ENCODE assay signal across 15 cellular contexts in the genomic region with DNA sequence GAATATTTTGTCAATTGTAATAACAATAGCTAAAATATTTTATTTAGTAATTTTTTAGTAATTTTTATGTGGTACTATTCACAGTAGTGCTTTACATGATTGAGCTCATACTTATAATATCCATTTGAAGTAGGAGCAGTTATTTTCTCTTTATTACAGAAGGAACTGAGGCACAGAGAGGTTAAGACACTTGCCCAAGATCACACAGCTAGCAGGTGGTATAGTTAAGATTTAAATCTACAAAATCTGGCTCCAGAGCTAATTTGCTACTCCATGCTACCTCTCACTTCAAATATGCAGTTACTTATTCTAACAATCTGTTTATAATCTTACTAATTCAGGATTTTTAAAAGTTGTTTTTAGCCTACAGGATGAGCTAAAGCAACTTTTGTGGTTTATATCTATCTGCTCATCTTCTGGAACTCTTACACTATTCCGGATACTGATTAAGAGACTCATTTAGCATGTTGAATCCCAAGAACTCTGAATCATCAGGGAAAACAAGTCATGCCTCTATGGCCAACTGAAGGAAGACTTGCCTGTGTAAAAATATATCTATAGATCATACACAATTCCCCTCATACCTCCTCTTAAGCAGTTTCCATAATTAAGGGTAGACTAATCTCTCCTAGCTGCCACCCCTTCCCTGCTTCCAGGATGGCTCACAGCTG.
"Had no signal": no experiment of that assay in that cellular context is flagged by ENCODE, and none has a peak within 500 bp of the region (broad histone marks: within the 10 kb centered on the region; RNA-seq: fewer than 3 reads in every experiment).

No MANE protein-coding gene starts in this region.

- H3K27ac ChIP-seq: adrenal gland, coronary artery, epithelial cell of prostate, left ventricle myocardium inferior, parathyroid adenoma, testis had no signal

- H3K27ac Mint-ChIP-seq: activated naive CD4-positive, alpha-beta T cell treated with anti-CD3 and anti-CD28 coated beads, Interleukin-2, amount 10 ng/mL, durations not matched to agents 7 days and 5 days; activated T-helper 17 cell treated with anti-CD3 and anti-CD28 coated beads, Interleukin-2, amount 50 U/mL, for 72 hours; stimulated activated naive CD8-positive, alpha-beta T cell treated with anti-CD3 and anti-CD28 coated beads, Interleukin-15, Interleukin-2, amounts not matched to agents 100 ng/mL and 50 ng/mL, for 24 hours had no signal

- H3K36me3 ChIP-seq: adrenal gland, left ventricle myocardium inferior had no signal

- H3K4me1 ChIP-seq: adrenal gland, left ventricle myocardium inferior, parathyroid adenoma, testis had no signal

- H3K9me3 Mint-ChIP-seq: activated naive CD4-positive, alpha-beta T cell treated with anti-CD3 and anti-CD28 coated beads, Interleukin-2, amount 10 ng/mL, durations not matched to agents 7 days and 5 days; activated T-helper 17 cell treated with anti-CD3 and anti-CD28 coated beads, Interleukin-2, amount 50 U/mL, for 72 hours; stimulated activated naive CD8-positive, alpha-beta T cell treated with anti-CD3 and anti-CD28 coated beads, Interleukin-15, Interleukin-2, amounts not matched to agents 100 ng/mL and 50 ng/mL, for 24 hours had no signal

- H3K9me3 ChIP-seq: adrenal gland, left ventricle myocardium inferior, testis had no signal

- H3K9ac ChIP-seq: parathyroid adenoma had no signal

- DNase-seq: activated CD4-positive, alpha-beta T cell treated with anti-CD3 and anti-CD28 coated beads for 48 hours; activated naive CD4-positive, alpha-beta T cell treated with anti-CD3 and anti-CD28 coated beads, Interleukin-2, amount 10 ng/mL, durations not matched to agents 7 days and 5 days; adrenal gland; central memory CD4-positive, alpha-beta T cell; effector memory CD4-positive, alpha-beta T cell; kidney; left ventricle myocardium inferior; mesendoderm; stimulated activated CD4-positive, alpha-beta T cell treated with anti-CD3 and anti-CD28 coated beads, Interleukin-4, amount 100 ng/mL, for 24 hours; testis had no signal

- H3K27me3 ChIP-seq: adrenal gland, testis had no signal

- H3K4me1 Mint-ChIP-seq: activated naive CD4-positive, alpha-beta T cell treated with anti-CD3 and anti-CD28 coated beads, Interleukin-2, amount 10 ng/mL, durations not matched to agents 7 days and 5 days; activated T-helper 17 cell treated with anti-CD3 and anti-CD28 coated beads, Interleukin-2, amount 50 U/mL, for 72 hours had no signal

- H3K27me3 Mint-ChIP-seq: activated naive CD4-positive, alpha-beta T cell treated with anti-CD3 and anti-CD28 coated beads, Interleukin-2, amount 10 ng/mL, durations not matched to agents 7 days and 5 days had no signal

- H3K36me3 Mint-ChIP-seq: activated naive CD4-positive, alpha-beta T cell treated with anti-CD3 and anti-CD28 coated beads, Interleukin-2, amount 10 ng/mL, durations not matched to agents 7 days and 5 days had no signal

- H3K4me3 Mint-ChIP-seq: activated naive CD4-positive, alpha-beta T cell treated with anti-CD3 and anti-CD28 coated beads, Interleukin-2, amount 10 ng/mL, durations not matched to agents 7 days and 5 days; activated T-helper 17 cell treated with anti-CD3 and anti-CD28 coated beads, Interleukin-2, amount 50 U/mL, for 72 hours; stimulated activated naive CD8-positive, alpha-beta T cell treated with anti-CD3 and anti-CD28 coated beads, Interleukin-15, Interleukin-2, amounts not matched to agents 100 ng/mL and 50 ng/mL, for 24 hours had no signal

- H3K79me2 ChIP-seq: parathyroid adenoma had no signal

- H2AFZ ChIP-seq: parathyroid adenoma had no signal

- H3K4me3 ChIP-seq: adrenal gland, coronary artery, left ventricle myocardium inferior, testis had no signal
